16 cellular contexts compared by ENCODE assay signal in the genomic region with DNA sequence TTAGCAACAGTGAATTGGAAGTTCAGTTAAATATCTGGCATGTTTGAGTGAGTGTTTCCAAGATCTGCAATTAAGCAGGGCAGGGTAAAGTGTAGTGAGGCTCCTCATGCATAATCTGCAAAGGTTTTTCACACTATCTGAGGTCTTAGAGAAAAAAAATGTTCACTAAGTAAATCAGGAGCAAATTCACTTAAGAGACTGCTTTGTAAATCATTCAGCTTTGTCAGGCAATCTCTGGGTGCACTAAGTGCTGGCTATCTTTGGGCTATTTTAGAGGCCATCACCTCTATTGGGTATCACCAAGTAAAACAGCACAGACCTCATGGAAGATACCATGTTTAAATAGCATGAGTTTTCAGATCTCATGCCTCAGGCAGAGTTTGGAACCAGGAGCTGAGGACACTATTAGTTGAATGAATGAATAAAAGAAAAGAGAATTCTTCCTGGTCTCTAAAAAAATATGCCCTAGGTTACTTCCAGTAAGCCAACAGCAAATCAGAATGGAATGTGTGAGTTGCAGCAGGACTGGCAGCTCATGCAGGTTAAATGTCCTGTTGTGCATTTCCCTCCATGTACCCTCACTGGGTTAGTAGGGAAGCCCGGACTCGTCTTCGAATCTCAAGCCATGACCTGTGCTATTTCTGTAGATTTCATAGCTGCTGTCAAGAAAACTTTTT.
"Had no signal": no experiment of that assay in that cellular context is flagged by ENCODE, and none has a peak within 500 bp of the region (broad histone marks: within the 10 kb centered on the region; RNA-seq: fewer than 3 reads in every experiment).

No MANE protein-coding gene starts in this region.

- H3K27ac ChIP-seq: ascending aorta, colonic mucosa, esophagus muscularis mucosa, lower lobe of right lung, pancreas, thoracic aorta had no signal

- H3K27me3 ChIP-seq: ascending aorta, colonic mucosa, esophagus muscularis mucosa, pancreas had no signal

- H3K9me3 Mint-ChIP-seq: activated naive CD4-positive, alpha-beta T cell treated with anti-CD3 and anti-CD28 coated beads for 36 hours; activated naive CD8-positive, alpha-beta T cell treated with anti-CD3 and anti-CD28 coated beads, Interleukin-2, amount 50 U/mL, for 24 hours; activated T-helper 17 cell treated with anti-CD3 and anti-CD28 coated beads, Interleukin-2, amount 50 U/mL, for 72 hours; naive B cell had no signal

- FAIRE-seq: pancreas had no signal

- H3K4me3 ChIP-seq: ascending aorta, colonic mucosa, esophagus muscularis mucosa, lower lobe of right lung, pancreas, thoracic aorta had no signal

- H3K36me3 ChIP-seq: ascending aorta, colonic mucosa, esophagus muscularis mucosa, lower lobe of right lung, pancreas, thoracic aorta had no signal

- DNase-seq: activated naive CD4-positive, alpha-beta T cell treated with anti-CD3 and anti-CD28 coated beads for 36 hours; activated naive CD8-positive, alpha-beta T cell treated with anti-CD3 and anti-CD28 coated beads, Interleukin-2, amount 50 U/mL, for 24 hours; caudate nucleus; colonic mucosa; hippocampal formation; lower lobe of right lung; naive B cell; pancreas; stimulated activated CD4-positive, alpha-beta T cell treated with anti-CD3 and anti-CD28 coated beads, Interleukin-2, amount 100 ng/mL, for 24 hours; T-cell; T-helper 9 cell had no signal

- H3K4me1 Mint-ChIP-seq: activated naive CD8-positive, alpha-beta T cell treated with anti-CD3 and anti-CD28 coated beads, Interleukin-2, amount 50 U/mL, for 24 hours; activated T-helper 17 cell treated with anti-CD3 and anti-CD28 coated beads, Interleukin-2, amount 50 U/mL, for 72 hours; naive B cell; T-cell had no signal

- ATAC-seq: activated CD4-positive, CD25-positive, alpha-beta regulatory T cell treated with anti-CD3 and anti-CD28 coated beads, Interleukin-2, amount 50 U/mL, for 24 hours; activated naive CD8-positive, alpha-beta T cell treated with anti-CD3 and anti-CD28 coated beads, Interleukin-2, amount 50 U/mL, for 24 hours; activated T-helper 17 cell treated with anti-CD3 and anti-CD28 coated beads, Interleukin-2, amount 50 U/mL, for 72 hours; lower lobe of right lung; pancreas; T-cell had no signal

- H3K4me3 Mint-ChIP-seq: activated naive CD4-positive, alpha-beta T cell treated with anti-CD3 and anti-CD28 coated beads for 36 hours; activated naive CD8-positive, alpha-beta T cell treated with anti-CD3 and anti-CD28 coated beads, Interleukin-2, amount 50 U/mL, for 24 hours; activated T-helper 17 cell treated with anti-CD3 and anti-CD28 coated beads, Interleukin-2, amount 50 U/mL, for 72 hours; naive B cell; T-cell had no signal

- H3K27me3 Mint-ChIP-seq: activated naive CD8-positive, alpha-beta T cell treated with anti-CD3 and anti-CD28 coated beads, Interleukin-2, amount 50 U/mL, for 24 hours; naive B cell had no signal

- H3K36me3 Mint-ChIP-seq: naive B cell, T-cell had no signal

- H3K4me1 ChIP-seq: ascending aorta, colonic mucosa, esophagus muscularis mucosa, lower lobe of right lung, pancreas had no signal

- H3K27ac Mint-ChIP-seq: activated naive CD4-positive, alpha-beta T cell treated with anti-CD3 and anti-CD28 coated beads for 36 hours; activated naive CD8-positive, alpha-beta T cell treated with anti-CD3 and anti-CD28 coated beads, Interleukin-2, amount 50 U/mL, for 24 hours; activated T-helper 17 cell treated with anti-CD3 and anti-CD28 coated beads, Interleukin-2, amount 50 U/mL, for 72 hours; naive B cell; T-cell had no signal

- H3K9me3 ChIP-seq: ascending aorta, colonic mucosa, esophagus muscularis mucosa, lower lobe of right lung, pancreas, thoracic aorta had no signal
